Comparison of ENCODE assay signal across 13 cellular contexts in the genomic region with DNA sequence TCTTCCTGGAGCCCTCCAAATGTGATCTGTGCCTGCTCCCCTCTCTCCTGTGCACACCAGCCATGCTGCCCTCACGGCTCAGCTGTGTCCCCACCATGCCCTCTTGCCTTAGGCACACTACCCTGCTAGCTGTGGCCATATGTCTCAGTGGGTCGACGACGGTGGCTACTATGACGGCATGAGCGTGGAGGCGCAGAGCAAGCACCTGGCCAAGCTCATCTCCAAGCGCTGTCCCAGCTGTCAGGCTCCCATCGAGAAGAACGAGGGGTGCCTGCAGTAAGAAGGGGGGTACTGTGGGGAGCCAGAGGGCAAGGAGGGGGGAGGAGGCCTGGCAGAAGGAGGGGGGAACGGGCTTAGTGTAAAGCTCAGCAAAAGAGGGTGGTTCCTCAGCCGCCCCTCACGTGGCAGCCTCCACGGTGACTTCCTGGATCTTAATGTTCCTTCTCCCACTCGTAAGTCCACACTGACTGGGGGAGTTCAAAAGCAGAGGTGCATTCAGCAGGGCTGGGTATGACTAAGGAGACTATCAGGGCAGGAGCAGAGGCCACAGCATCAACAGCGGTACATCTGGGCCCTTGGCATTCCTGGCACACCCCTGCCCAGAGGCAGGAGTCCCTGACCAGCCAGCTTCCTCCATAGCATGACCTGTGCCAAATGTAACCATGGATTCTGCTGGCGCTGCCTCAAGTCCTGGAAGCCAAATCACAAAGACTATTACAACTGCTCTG. TPM values are rescaled to one million over a fixed set of nuclear protein-coding genes. Genes with fewer than 3 reads are reported as not detected.
A peak's percentile ranks its signal among the peaks of the same experiment; 100 is the strongest.
DNase-seq lines count a peak whose midpoint lies in the region; ATAC-seq and TF ChIP-seq lines count a peak whose summit lies in the region.
"Had no signal": no experiment of that assay in that cellular context is flagged by ENCODE, and none has a peak within 500 bp of the region (broad histone marks: within the 10 kb centered on the region; RNA-seq: fewer than 3 reads in every experiment).

No MANE protein-coding gene starts in this region.

- no peak for DNase-seq in CD8-positive, alpha-beta memory T cell
- DNase-seq in M059J (ENCODE audit: low read depth) (peak; percentile 50), breast epithelium (ENCODE audit: low spot score in 2 of 2) (peak in 1 of 2 donors; percentile 34), NCI-H345 (lab: John Stamatoyannopoulos, UW) (no peak), smooth muscle cell (lab: John Stamatoyannopoulos, UW; ENCODE audit: unreplicated experiment) (no peak)
- no peak for DNase-seq in naive thymus-derived CD8-positive, alpha-beta T cell
- DNase-seq: dorsolateral prefrontal cortex, mucosa of descending colon, NCI-H1694 had no signal

- no peak for ATAC-seq in naive thymus-derived CD8-positive, alpha-beta T cell
- ATAC-seq in GM19467 (IDR thresholded peaks at IDR 0.05; ENCODE audit: unreplicated experiment), result no peak
- ATAC-seq: mucosa of descending colon had no signal

- H3K4me1 Mint-ChIP-seq in CD8-positive, alpha-beta memory T cell, result peaks cover 17 to 48% (median 34%) of the 10 kb centered on the region in 3 donors
- peaks cover 22 to 46% (median 41%) of the 10 kb centered on the region in 4 donors for H3K4me1 Mint-ChIP-seq in naive thymus-derived CD8-positive, alpha-beta T cell

- CTCF ChIA-PET in CD8-positive, alpha-beta memory T cell (lab: Charles Lee), result interaction anchor here (3.5 kb wide), 1 partner anchor 8 kb away, joined by 24 read pairs; a partner anchor contains a TSS

- WGBS in smooth muscle cell (ENCODE audit: low lambda C conversion rate), result 90% methylated on average over 17 of the region's 17 CpGs

- no peaks in the 10 kb centered on the region for H3K9me3 Mint-ChIP-seq in CD8-positive, alpha-beta memory T cell
- H3K9me3 Mint-ChIP-seq in naive thymus-derived CD8-positive, alpha-beta T cell, result no peaks in the 10 kb centered on the region

- TF ChIP-seq POLR2A in breast epithelium (IDR thresholded peaks at IDR 0.05), result no peak

- H3K36me3 ChIP-seq in CD8-positive, alpha-beta memory T cell (ENCODE audit: insufficient read depth, low read length), result no peaks in the 10 kb centered on the region
- no peaks in the 10 kb centered on the region for H3K36me3 ChIP-seq in breast epithelium
- no peaks in the 10 kb centered on the region for H3K36me3 ChIP-seq in smooth muscle cell (ENCODE audit: low read depth)

- POLR2A ChIA-PET in CD8-positive, alpha-beta memory T cell (lab: Charles Lee), result no interaction called here
- POLR2A ChIA-PET in naive thymus-derived CD8-positive, alpha-beta T cell (lab: Charles Lee), result interaction anchor here (1.2 kb wide), 1 partner anchor 8 kb away, joined by 4 read pairs; no protein-coding TSS in a partner anchor

- no peak overlapping the region for H3K9ac ChIP-seq in smooth muscle cell (ENCODE audit: low read depth)

- peak overlapping the region in 1 of 7 donors; percentile 67 for H3K4me3 Mint-ChIP-seq in CD8-positive, alpha-beta memory T cell
- no peak overlapping the region for H3K4me3 Mint-ChIP-seq in naive thymus-derived CD8-positive, alpha-beta T cell

- intact Hi-C loops in breast epithelium (cut with DNase I; ENCODE audit: low total_unique reads), result no loop called here

- H3K27me3 ChIP-seq in CD8-positive, alpha-beta memory T cell (ENCODE audit: insufficient read depth, low read length, poor library complexity, severe bottlenecking), result no peaks in the 10 kb centered on the region
- no peaks in the 10 kb centered on the region for H3K27me3 ChIP-seq in breast epithelium
- H3K27me3 ChIP-seq in smooth muscle cell (ENCODE audit: low read depth), result no peaks in the 10 kb centered on the region
- H3K27me3 ChIP-seq: dorsolateral prefrontal cortex, hepatocyte, vagina had no signal

- no peak overlapping the region for H3K4me3 ChIP-seq in CD8-positive, alpha-beta memory T cell (ENCODE audit: low read length)
- H3K4me3 ChIP-seq in breast epithelium (no peak overlapping the region), smooth muscle cell (no peak overlapping the region)
- H3K4me3 ChIP-seq: dorsolateral prefrontal cortex, hepatocyte, mucosa of descending colon, PC-9, vagina had no signal

- H3K27me3 Mint-ChIP-seq in CD8-positive, alpha-beta memory T cell, result peaks cover 0 to under 1% of the 10 kb centered on the region in 2 donors
- no peaks in the 10 kb centered on the region for H3K27me3 Mint-ChIP-seq in naive thymus-derived CD8-positive, alpha-beta T cell

- no peaks in the 10 kb centered on the region for H3K9me3 ChIP-seq in CD8-positive, alpha-beta memory T cell (ENCODE audit: low read length)
- H3K9me3 ChIP-seq in breast epithelium (no peaks in the 10 kb centered on the region), smooth muscle cell (replicated peaks; ENCODE audit: low read depth) (no peaks in the 10 kb centered on the region)
- H3K9me3 ChIP-seq: mucosa of descending colon, vagina had no signal

- H3F3A ChIP-seq in smooth muscle cell (ENCODE audit: low read depth), result no peaks in the 10 kb centered on the region

- H3K79me2 ChIP-seq in smooth muscle cell (ENCODE audit: low read depth), result no peaks in the 10 kb centered on the region
- H3K79me2 ChIP-seq: hepatocyte had no signal

- no peak overlapping the region for H3K27ac ChIP-seq in CD8-positive, alpha-beta memory T cell (ENCODE audit: low read depth, low read length)
- peak overlapping the region; percentile 9 to 40 for H3K27ac ChIP-seq in breast epithelium
- H3K27ac ChIP-seq in smooth muscle cell (ENCODE audit: low read depth), result no peak overlapping the region
- H3K27ac ChIP-seq: hepatocyte, PC-9, vagina had no signal

- H3K4me1 ChIP-seq in CD8-positive, alpha-beta memory T cell (ENCODE audit: insufficient read depth, low read length), result peaks cover 32% of the 10 kb centered on the region
- H3K4me1 ChIP-seq in breast epithelium (peaks cover 0 to 4% of the 10 kb centered on the region in 2 donors), smooth muscle cell (ENCODE audit: low read depth) (no peaks in the 10 kb centered on the region)
- H3K4me1 ChIP-seq: vagina had no signal

- no peak overlapping the region for H3K4me2 ChIP-seq in smooth muscle cell
- H3K4me2 ChIP-seq: hepatocyte, PC-9 had no signal

- peaks cover 11 to 63% (median 12%) of the 10 kb centered on the region in 3 donors for H3K36me3 Mint-ChIP-seq in CD8-positive, alpha-beta memory T cell
- peaks cover 0 to 40% (median 17%) of the 10 kb centered on the region in 3 donors for H3K36me3 Mint-ChIP-seq in naive thymus-derived CD8-positive, alpha-beta T cell

- peak overlapping the region in 7 of 8 donors; percentile 67 to 99 (median 93) for H3K27ac Mint-ChIP-seq in CD8-positive, alpha-beta memory T cell
- peak overlapping the region; percentile 75 to 100 (median 85) for H3K27ac Mint-ChIP-seq in naive thymus-derived CD8-positive, alpha-beta T cell

- TF ChIP-seq CTCF in breast epithelium (IDR thresholded peaks at IDR 0.05), result no peak
- TF ChIP-seq CTCF in smooth muscle cell (IDR thresholded peaks at IDR 0.05; ENCODE audit: borderline replicate concordance, insufficient read depth, poor library complexity, severe bottlenecking), result no peak

- no peak overlapping the region for H2AFZ ChIP-seq in smooth muscle cell (ENCODE audit: low read depth)
- H2AFZ ChIP-seq: hepatocyte, PC-9 had no signal

- no peaks in the 10 kb centered on the region for H4K20me1 ChIP-seq in smooth muscle cell (ENCODE audit: low read depth)

RNA-seq across cellular contexts. Expression of a gene that starts 8.1 kb away (rescaled TPM):
- 10 to 100 TPM; 68.2 to 68.3 TPM for total RNA-seq in CD8-positive, alpha-beta memory T cell
- polyA plus RNA-seq in CD8-positive, alpha-beta memory T cell, result 80.0 TPM
- 19.3 and 24.3 TPM in 2 replicates for total RNA-seq in M059J (2014; rRNA removed; shearing (Covaris generic))
- total RNA-seq in breast epithelium (10 to 100 TPM; 46.5 to 61.1 (median 53.7) TPM), smooth muscle cell (18.4 and 33.8 TPM in 2 replicates)
- 10 to 100 TPM; 45.9 to 53.8 TPM for total RNA-seq in naive thymus-derived CD8-positive, alpha-beta T cell
- polyA plus RNA-seq in naive thymus-derived CD8-positive, alpha-beta T cell, result 100 to 1,000 TPM; 109 to 173 (median 121) TPM
- 82.1 and 82.4 TPM in 2 replicates for polyA plus RNA-seq in smooth muscle cell

RNA-seq across cellular contexts. Expression of a gene that starts 22.1 kb away (rescaled TPM):
- total RNA-seq in CD8-positive, alpha-beta memory T cell, result 1 to 10 TPM; 1.1 to 1.2 TPM
- polyA plus RNA-seq in CD8-positive, alpha-beta memory T cell, result not detected
- total RNA-seq in M059J (2014; rRNA removed; shearing (Covaris generic)), result under 0.01 TPM in 1 of 2 replicates, not detected in the other
- total RNA-seq in breast epithelium, result under 1 TPM in 1 of 3 donors, not detected in 2; under 0.01 TPM
- not detected for total RNA-seq in naive thymus-derived CD8-positive, alpha-beta T cell
- polyA plus RNA-seq in naive thymus-derived CD8-positive, alpha-beta T cell, result not detected
- not detected in 2 replicates for total RNA-seq in smooth muscle cell
- 0.17 TPM in 1 of 2 replicates, not detected in the other for polyA plus RNA-seq in smooth muscle cell
- total RNA-seq: vagina had no signal

RNA-seq across cellular contexts. Expression of a gene that starts 39.2 kb away (rescaled TPM):
- total RNA-seq in CD8-positive, alpha-beta memory T cell, result 10 to 100 TPM; 35.3 to 38.3 TPM
- polyA plus RNA-seq in CD8-positive, alpha-beta memory T cell, result 9.0 TPM
- total RNA-seq in M059J (2014; rRNA removed; shearing (Covaris generic)), result 14.1 and 21.9 TPM in 2 replicates
- total RNA-seq in breast epithelium (10 to 100 TPM; 25.1 to 47.5 (median 43.3) TPM), smooth muscle cell (18.8 and 22.3 TPM in 2 replicates)
- 100 to 1,000 TPM; 101 to 110 TPM for total RNA-seq in naive thymus-derived CD8-positive, alpha-beta T cell
- 10 to 100 TPM in 2 of 3 donors, 1 to 10 TPM in 1; 6.8 to 10.4 (median 10.3) TPM for polyA plus RNA-seq in naive thymus-derived CD8-positive, alpha-beta T cell
- polyA plus RNA-seq in smooth muscle cell, result 13.9 and 37.1 TPM in 2 replicates

RNA-seq across cellular contexts. Expression of a gene that starts 50.1 kb away (rescaled TPM):
- 10 to 100 TPM; 55.1 to 57.4 TPM for total RNA-seq in CD8-positive, alpha-beta memory T cell
- 8.0 TPM for polyA plus RNA-seq in CD8-positive, alpha-beta memory T cell
- total RNA-seq in M059J (2014; rRNA removed; shearing (Covaris generic)), result 15.6 and 26.5 TPM in 2 replicates
- 10 to 100 TPM; 18.1 to 32.1 (median 28.5) TPM for total RNA-seq in breast epithelium
- total RNA-seq in naive thymus-derived CD8-positive, alpha-beta T cell, result 10 to 100 TPM; 26.5 to 27.3 TPM
- 1 to 10 TPM; 3.9 to 6.9 (median 5.2) TPM for polyA plus RNA-seq in naive thymus-derived CD8-positive, alpha-beta T cell
- 20.6 and 22.9 TPM in 2 replicates for total RNA-seq in smooth muscle cell
- 6.8 and 9.3 TPM in 2 replicates for polyA plus RNA-seq in smooth muscle cell

Comparison
In these comparisons a context has a peak if more than half of its experiments do, and no peak if none do; other contexts are left out.
1. H3K27ac ChIP-seq: peak in breast epithelium (2 of 2); none in CD8-positive, alpha-beta memory T cell (single experiment) and smooth muscle cell (single experiment).